Comparison of ENCODE assay signal across 10 cellular contexts in the genomic region with DNA sequence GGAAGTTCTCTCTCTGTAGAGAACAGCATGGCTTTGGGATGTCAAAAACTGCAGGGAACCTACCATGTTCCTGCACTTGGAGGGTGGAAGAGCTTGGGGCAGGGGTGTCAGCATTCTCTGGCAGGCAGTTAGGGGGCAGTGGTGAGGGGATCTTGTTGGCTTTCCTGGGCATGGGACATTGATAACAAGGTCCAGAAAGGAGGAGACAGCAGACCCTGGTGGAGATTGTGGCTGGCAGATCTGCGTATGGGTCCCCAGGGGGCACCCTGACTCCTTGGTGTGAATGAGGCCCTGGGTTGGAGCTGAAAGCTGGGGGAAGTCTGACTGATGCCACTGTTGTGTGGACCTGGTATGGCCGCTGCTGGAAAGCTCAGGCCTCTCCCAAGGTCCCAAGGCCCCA. TPM values are rescaled to one million over a fixed set of nuclear protein-coding genes. Genes with fewer than 3 reads are reported as not detected.
A peak's percentile ranks its signal among the peaks of the same experiment; 100 is the strongest.
DNase-seq lines count a peak whose midpoint lies in the region; TF ChIP-seq lines count a peak whose summit lies in the region.
"Had no signal": no experiment of that assay in that cellular context is flagged by ENCODE, and none has a peak within 500 bp of the region (broad histone marks: within the 10 kb centered on the region; RNA-seq: fewer than 3 reads in every experiment).

No MANE protein-coding gene starts in this region.

- no peaks in the 10 kb centered on the region for H4K20me1 ChIP-seq in BLaER1

- no peak overlapping the region for H3K9ac ChIP-seq in BLaER1

- intact Hi-C loops in left ventricle myocardium inferior (cut with micrococcal nuclease) (no loop called here), spleen (cut with DNase I; ENCODE audit: low total_unique reads) (no loop called here)

- H3K27me3 ChIP-seq in BLaER1 (no peaks in the 10 kb centered on the region), left ventricle myocardium inferior (ENCODE audit: low read depth) (no peaks in the 10 kb centered on the region), spleen (replicated peaks in 1 of 7) (peaks cover 0 to 22% (median 0%) of the 10 kb centered on the region in 7 donors)

- WGBS in spleen, 5 donors: 82 to 100% (median 88%) methylated on average over 2 of the region's 2 CpGs

- H3K4me1 Mint-ChIP-seq in mesothelial cell of epicardium: no peaks in the 10 kb centered on the region

- H3K9me3 Mint-ChIP-seq in mesothelial cell of epicardium: peaks cover 13% of the 10 kb centered on the region

- H3K9me3 ChIP-seq in BLaER1: peaks cover 22% of the 10 kb centered on the region
- peaks cover under 1% of the 10 kb centered on the region for H3K9me3 ChIP-seq in left ventricle myocardium inferior (replicated peaks)
- peaks cover 0 to 18% (median 12%) of the 10 kb centered on the region in 8 donors for H3K9me3 ChIP-seq in spleen

- peak; percentile 9 for TF ChIP-seq CTCF in left ventricle myocardium inferior (IDR thresholded peaks at IDR 0.05; ENCODE audit: borderline replicate concordance)
- no peak for TF ChIP-seq CTCF in spleen (IDR thresholded peaks at IDR 0.05 in 8 of 11, conservative IDR thresholded peaks at IDR 0.05 in 3 of 11)
- TF ChIP-seq CTCF in mesothelial cell of epicardium (IDR thresholded peaks at IDR 0.05; ENCODE audit: unreplicated experiment): no peak

- H3K4me3 Mint-ChIP-seq in mesothelial cell of epicardium: no peak overlapping the region
- H3K4me3 Mint-ChIP-seq: activated naive CD8-positive, alpha-beta T cell had no signal

- H3K4me1 ChIP-seq in BLaER1: 0 out of 2 replicates have a peak, but pooled peaks cover 7% of the 10 kb centered on the region
- H3K4me1 ChIP-seq in left ventricle myocardium inferior: peaks cover 24% of the 10 kb centered on the region
- H3K4me1 ChIP-seq in spleen: no peaks in the 10 kb centered on the region

- H3K4me3 ChIP-seq in BLaER1 (no peak overlapping the region), left ventricle myocardium inferior (no peak overlapping the region), spleen (no peak overlapping the region)
- H3K4me3 ChIP-seq: skin epidermis had no signal

- H3K4me2 ChIP-seq in BLaER1: 0 out of 2 replicates have a peak overlapping the region, but pooled peaks have one; percentile 13

- TF ChIP-seq POLR2A in spleen (IDR thresholded peaks at IDR 0.05): no peak

- H3K36me3 ChIP-seq in BLaER1 (no peaks in the 10 kb centered on the region), left ventricle myocardium inferior (no peaks in the 10 kb centered on the region), spleen (no peaks in the 10 kb centered on the region)

- DNase-seq in GM19238 (ENCODE audit: insufficient read length, low spot score): peak; percentile 30
- peak; percentile 69 for DNase-seq in SK-MEL-5 (ENCODE audit: low read depth, low spot score)
- DNase-seq in left ventricle myocardium inferior: no peak
- DNase-seq in spleen: no peak
- DNase-seq in stimulated activated naive CD4-positive, alpha-beta T cell treated with Interleukin-2 at 50 U/mL for 16 hours (lab: John Stamatoyannopoulos, UW): no peak
- no peak for DNase-seq in mesothelial cell of epicardium (ENCODE audit: low spot score in 2 of 2, unreplicated experiment in 2 of 2)
- DNase-seq in ecto neural progenitor cell (ENCODE audit: low spot score): no peak

- no peak overlapping the region for H3K27ac Mint-ChIP-seq in mesothelial cell of epicardium
- H3K27ac Mint-ChIP-seq: activated naive CD8-positive, alpha-beta T cell had no signal

- H3K27ac ChIP-seq in BLaER1: no peak overlapping the region
- no peak overlapping the region for H3K27ac ChIP-seq in left ventricle myocardium inferior (replicated peaks)
- H3K27ac ChIP-seq in spleen: no peak overlapping the region
- H3K27ac ChIP-seq: skin epidermis had no signal

- no peaks in the 10 kb centered on the region for H3K36me3 Mint-ChIP-seq in mesothelial cell of epicardium

- in situ Hi-C loops in SK-MEL-5 (cut with HindIII; ENCODE audit: low pct_unique_long_range_greater_than_20kb, low sequenced_read_pairs): no loop called here

- H3K27me3 Mint-ChIP-seq in mesothelial cell of epicardium (ENCODE audit: low read depth): peaks cover 45% of the 10 kb centered on the region

RNA-seq across cellular contexts. Expression of a gene that starts 22.9 kb away (rescaled TPM):
- 0.13 and 0.37 TPM in 2 replicates for total RNA-seq in SK-MEL-5 (2014; rRNA removed; shearing (Covaris generic))
- polyA plus RNA-seq in SK-MEL-5 (2015; cell fraction: cytosol; rRNA removed): not detected in 2 replicates
- polyA plus RNA-seq in SK-MEL-5 (2015; cell fraction: nucleus; rRNA removed): 0.12 TPM in 1 of 2 replicates, not detected in the other
- 98.0 TPM for total RNA-seq in left ventricle myocardium inferior
- 1 to 10 TPM in 1 of 7 donors, under 1 TPM in 4, not detected in 2; 0.20 to 2.9 (median 0.29) TPM for total RNA-seq in spleen
- polyA plus RNA-seq in spleen: 1 to 10 TPM in 1 of 3 donors, under 1 TPM in 2; 0.57 to 1.1 (median 0.65) TPM
- 1.8 to 1.9 TPM (median 1.9 TPM) in 3 replicates for total RNA-seq in mesothelial cell of epicardium

Comparison
In these comparisons a context has a peak if more than half of its experiments do, and no peak if none do; other contexts are left out.
1. DNase-seq: peak in GM19238 (single experiment) and SK-MEL-5 (single experiment); none in left ventricle myocardium inferior (single experiment), spleen (single experiment), stimulated activated naive CD4-positive, alpha-beta T cell treated with Interleukin-2 at 50 U/mL for 16 hours (single experiment), mesothelial cell of epicardium (0 of 2) and ecto neural progenitor cell (single experiment).
2. RNA of a gene that starts 22.9 kb away (total RNA-seq): 98.0 TPM in left ventricle myocardium inferior (single experiment); 1.8 to 1.9 TPM in mesothelial cell of epicardium, 0.20 to 2.9 TPM in spleen and 0.13 to 0.37 TPM in SK-MEL-5; every median in the first group is over 10 times any median in the second.